Comparison of ENCODE assay signal across 22 cellular contexts in genomic region chr9:98260635-98261034, GRCh38. TPM values are rescaled to one million over a fixed set of nuclear protein-coding genes. Genes with fewer than 3 reads are reported as not detected.
A peak's percentile ranks its signal among the peaks of the same experiment; 100 is the strongest.
DNase-seq lines count a peak whose midpoint lies in the region; ATAC-seq, FAIRE-seq and TF ChIP-seq lines count a peak whose summit lies in the region.
"Had no signal": no experiment of that assay in that cellular context is flagged by ENCODE, and none has a peak within 500 bp of the region (broad histone marks: within the 10 kb centered on the region; RNA-seq: fewer than 3 reads in every experiment).

No MANE protein-coding gene starts in this region.

- TF ChIP-seq CTCF in HepG2 (CRISPR knock-in tag; IDR thresholded peaks at IDR 0.05) (no peak), right lobe of liver (IDR thresholded peaks at IDR 0.05) (no peak), endodermal cell (conservative IDR thresholded peaks at IDR 0.05) (no peak)

- no peak overlapping the region for H3K27ac Mint-ChIP-seq in endodermal cell
- H3K27ac Mint-ChIP-seq: CD4-positive, CD25-positive, alpha-beta regulatory T cell; CD8-positive, alpha-beta memory T cell; HFFc6 had no signal

- no peak overlapping the region for H3K27ac ChIP-seq in HepG2 (ENCODE audit: extremely low read length, insufficient read depth, low read length)
- H3K27ac ChIP-seq in right lobe of liver: no peak overlapping the region
- H3K27ac ChIP-seq in endodermal cell (ENCODE audit: low read depth, low read length): no peak overlapping the region

- TF ChIP-seq POLR2A in HepG2 (IDR thresholded peaks at IDR 0.05; ENCODE audit: insufficient read depth in 1 of 2, low read depth in 2 of 2, low read length in 2 of 2) (no peak), right lobe of liver (IDR thresholded peaks at IDR 0.05) (no peak)

- DNase-seq in HepG2 (ENCODE audit: low spot score) (no peak), right lobe of liver (no peak), NCI-H82 treated with DMSO at 0.1 percent for 48 hours (lab: John Stamatoyannopoulos, UW; ENCODE audit: unreplicated experiment) (peak; percentile 27), endodermal cell (peak; percentile 26), NCI-H446 treated with DMSO at 0.1 percent for 48 hours (lab: John Stamatoyannopoulos, UW) (no peak), hypothalamus (lab: John Stamatoyannopoulos, UW) (no peak)
- DNase-seq: ACHN; BE2C; C1 segment of cervical spinal cord; CD4-positive, CD25-positive, alpha-beta regulatory T cell; CD8-positive, alpha-beta memory T cell; COR-L47; DMS 273 treated with DMSO at 0.1 percent for 48 hours; DMS53; GOT3; H7; HFFc6 had no signal

- H4K20me1 ChIP-seq in HepG2 (ENCODE audit: insufficient read depth, low read length): no peaks in the 10 kb centered on the region

- H3K9me3 ChIP-seq in HepG2 (ENCODE audit: low read length) (no peaks in the 10 kb centered on the region), right lobe of liver (no peaks in the 10 kb centered on the region), endodermal cell (ENCODE audit: control insufficient read depth, low read length) (no peaks in the 10 kb centered on the region)
- H3K9me3 ChIP-seq: BE2C had no signal

- H3K4me1 Mint-ChIP-seq in endodermal cell: peaks cover 32% of the 10 kb centered on the region

- TF ChIP-seq RAD21 in HepG2 (CRISPR knock-in tag; IDR thresholded peaks at IDR 0.05): no peak

- no peaks in the 10 kb centered on the region for H3K9me3 Mint-ChIP-seq in endodermal cell
- H3K9me3 Mint-ChIP-seq: CD4-positive, CD25-positive, alpha-beta regulatory T cell; CD8-positive, alpha-beta memory T cell; HFFc6 had no signal

- WGBS in HepG2 (ENCODE audit: low lambda C conversion rate): 84% methylated on average over 1 of the region's 5 CpGs
- 83% methylated on average over 5 of the region's 5 CpGs for WGBS in right lobe of liver (ENCODE audit: insufficient coverage, low coverage, low lambda C conversion rate, missing lambda C conversion rate)
- 78 to 100% methylated on average over 3 to 4 of the region's 5 CpGs for WGBS in endodermal cell (ENCODE audit: insufficient coverage in 1 of 2, insufficient read length in 1 of 2), 2 experiments

- BruUV-seq in HepG2 (replicated peaks; lab: Mats Ljungman, UMichigan): no TSS peak

- CTCF ChIA-PET in HepG2 (lab: Yijun Ruan, JAX; ENCODE audit: low intra/inter-chr PET ratio, low total read pairs): no interaction called here

- intact Hi-C loops in HepG2 (cut with micrococcal nuclease; ENCODE audit: unreplicated experiment) (loop anchor here (5.0 kb wide), 2 partner anchors 68 to 338 kb away; partner anchors contain the start of genes CORO2A and TRMO), right lobe of liver (cut with DNase I) (no loop called here)

- H3K4me2 ChIP-seq in HepG2 (ENCODE audit: low read depth, low read length): peak overlapping the region; percentile 47

- no peak overlapping the region for H2AFZ ChIP-seq in HepG2 (ENCODE audit: low read length)

- H3K27me3 Mint-ChIP-seq in endodermal cell (ENCODE audit: insufficient read depth): no peaks in the 10 kb centered on the region
- H3K27me3 Mint-ChIP-seq: CD4-positive, CD25-positive, alpha-beta regulatory T cell had no signal

- H3K9ac ChIP-seq in HepG2 (ENCODE audit: insufficient read depth, low read depth, low read length) (no peak overlapping the region), endodermal cell (ENCODE audit: extremely low read depth, low read length, poor library complexity, severe bottlenecking) (no peak overlapping the region)

- TF ChIP-seq EP300 in HepG2 (IDR thresholded peaks at IDR 0.05; ENCODE audit: low read depth in 2 of 2, low read length in 2 of 2) (no peak), HepG2 (CRISPR knock-in tag; IDR thresholded peaks at IDR 0.05; ENCODE audit: borderline replicate concordance) (no peak)

- in situ Hi-C loops in HepG2 (cut with HindIII; ENCODE audit: extremely low pct_ligation_motif_present, low pct_unique_long_range_greater_than_20kb): loop anchor here (5.0 kb wide), 1 partner anchor 53 kb away; no protein-coding TSS in a partner anchor

- ATAC-seq in HepG2 (no peak), right lobe of liver (no peak), HG03521 (IDR thresholded peaks at IDR 0.05; ENCODE audit: unreplicated experiment) (no peak)
- ATAC-seq: HCT116 had no signal

- H3K27me3 ChIP-seq in HepG2 (ENCODE audit: control insufficient read depth in 1 of 2, insufficient read depth in 2 of 2, low read length in 2 of 2) (no peaks in the 10 kb centered on the region; a peak in 1 of 5 replicates), right lobe of liver (no peaks in the 10 kb centered on the region), endodermal cell (ENCODE audit: control insufficient read depth, insufficient read depth, low read length, poor library complexity, severe bottlenecking) (no peaks in the 10 kb centered on the region)
- H3K27me3 ChIP-seq: BE2C had no signal

- POLR2A ChIA-PET in HepG2 (lab: Yijun Ruan, JAX): no interaction called here

- no peak overlapping the region for H3K4me3 Mint-ChIP-seq in endodermal cell
- H3K4me3 Mint-ChIP-seq: CD4-positive, CD25-positive, alpha-beta regulatory T cell; CD8-positive, alpha-beta memory T cell; HFFc6 had no signal

- H3K79me2 ChIP-seq in HepG2 (ENCODE audit: insufficient read depth, low read length): no peaks in the 10 kb centered on the region

- H3K4me1 ChIP-seq in HepG2 (ENCODE audit: insufficient read depth, low read length) (peaks cover 24% of the 10 kb centered on the region), right lobe of liver (peaks cover 0 to 6% (median 2%) of the 10 kb centered on the region in 4 donors), endodermal cell (ENCODE audit: control insufficient read depth, insufficient read depth, low read length) (peaks cover 6% of the 10 kb centered on the region)
- H3K4me1 ChIP-seq: BE2C had no signal

- no peak for FAIRE-seq in HepG2 (lab: Jason Lieb, UNC)
- FAIRE-seq: A204.1, G401.6, GM12891 had no signal

- no peaks in the 10 kb centered on the region for H3K36me3 ChIP-seq in HepG2 (replicated peaks in 1 of 2; ENCODE audit: control insufficient read depth in 1 of 2, insufficient read depth in 2 of 2, low read length in 2 of 2)
- H3K36me3 ChIP-seq in right lobe of liver: no peaks in the 10 kb centered on the region
- H3K36me3 ChIP-seq in endodermal cell (ENCODE audit: control insufficient read depth, insufficient read depth, low read length): no peaks in the 10 kb centered on the region
- H3K36me3 ChIP-seq: BE2C had no signal

- H3K4me3 ChIP-seq in HepG2 (replicated peaks in 1 of 3; ENCODE audit: insufficient read depth in 1 of 3, low read depth in 2 of 3, low read length in 3 of 3): no peak overlapping the region
- no peak overlapping the region for H3K4me3 ChIP-seq in right lobe of liver
- H3K4me3 ChIP-seq in endodermal cell (ENCODE audit: low read length): no peak overlapping the region

- peaks cover 3% of the 10 kb centered on the region for H3K36me3 Mint-ChIP-seq in endodermal cell (ENCODE audit: low read depth)
- H3K36me3 Mint-ChIP-seq: CD4-positive, CD25-positive, alpha-beta regulatory T cell had no signal

TF ChIP-seq in HepG2, 621 proteins besides CTCF, POLR2A, EP300 and RAD21 (continues in another document):
- no peak for TF ChIP-seq GABPA (IDR thresholded peaks at IDR 0.05; ENCODE audit: low read depth, low read length)
- TF ChIP-seq GABPA (CRISPR knock-in tag; IDR thresholded peaks at IDR 0.05; ENCODE audit: low read depth): no peak
- TF ChIP-seq U2AF1 (optimal IDR thresholded peaks at IDR 0.05; ENCODE audit: low read depth, low read length): no peak
- no peak for TF ChIP-seq ELF3 (CRISPR knock-in tag; IDR thresholded peaks at IDR 0.05)
- no peak for TF ChIP-seq NCOA5 (CRISPR knock-in tag; IDR thresholded peaks at IDR 0.05)
- TF ChIP-seq YY1 (IDR thresholded peaks at IDR 0.05; ENCODE audit: insufficient read depth, insufficient replicate concordance, low read depth, low read length): peak; percentile 50

RNA-seq across cellular contexts. Expression of gene TBC1D2, which starts 5.2 kb away (rescaled TPM):
- 2.2 and 2.8 TPM in 2 replicates for total RNA-seq in HepG2 (2016; rRNA removed; fragmentation: Illumina TruSeq; extraction: Trizol)
- total RNA-seq in HepG2 (2016; cell fraction: cytosol; rRNA removed; fragmentation: Illumina TruSeq; extraction: Trizol; ENCODE audit: low read depth): 0.51 and 0.62 TPM in 2 replicates
- 2.1 and 2.6 TPM in 2 replicates for total RNA-seq in HepG2 (2016; cell fraction: insoluble cytoplasmic fraction; rRNA removed; fragmentation: Illumina TruSeq; extraction: Trizol)
- total RNA-seq in HepG2 (2016; cell fraction: membrane; rRNA removed; fragmentation: Illumina TruSeq; extraction: Trizol): 1.1 and 1.2 TPM in 2 replicates
- total RNA-seq in HepG2 (2016; cell fraction: nucleus; rRNA removed; fragmentation: Illumina TruSeq; extraction: Trizol): 2.2 and 2.8 TPM in 2 replicates
- polyA plus RNA-seq in HepG2 (2011; rRNA removed): 2.0 and 2.8 TPM in 2 replicates
- 1.5 and 2.0 TPM in 2 replicates for polyA plus RNA-seq in HepG2 (2011; cell fraction: cytosol; rRNA removed)
- polyA plus RNA-seq in HepG2 (2011; cell fraction: nucleus; rRNA removed): 5.2 and 5.6 TPM in 2 replicates
- 1.9 and 2.1 TPM in 2 replicates for polyA plus RNA-seq in HepG2 (2012)
- 0.31 and 0.54 TPM in 2 replicates for polyA plus RNA-seq in HepG2 (2016; cell fraction: cytosol; fragmentation: Illumina TruSeq; extraction: Trizol; ENCODE audit: low read depth)
- polyA plus RNA-seq in HepG2 (2016; cell fraction: insoluble cytoplasmic fraction; fragmentation: Illumina TruSeq; extraction: Trizol; ENCODE audit: low read depth): 2.9 and 3.0 TPM in 2 replicates
- 0.96 and 1.1 TPM in 2 replicates for polyA plus RNA-seq in HepG2 (2016; cell fraction: membrane; fragmentation: Illumina TruSeq; extraction: Trizol; ENCODE audit: low read depth)
- polyA plus RNA-seq in HepG2 (2016; cell fraction: nucleus; fragmentation: Illumina TruSeq; extraction: Trizol; ENCODE audit: insufficient read depth, low read depth): 3.1 and 3.8 TPM in 2 replicates
- 6.2 and 19.2 TPM in 2 replicates for polyA minus RNA-seq in HepG2 (2011; rRNA and poly(A)+ RNA removed; ENCODE audit: low replicate concordance)
- 1.1 TPM in 2 replicates for polyA minus RNA-seq in HepG2 (2011; cell fraction: cytosol; rRNA and poly(A)+ RNA removed)
- polyA minus RNA-seq in HepG2 (2011; cell fraction: nucleus; rRNA and poly(A)+ RNA removed): 3.1 and 4.0 TPM in 2 replicates
- total RNA-seq in right lobe of liver: 10 to 100 TPM in 2 of 6 experiments, 1 to 10 TPM in 4; 5.1 to 17.5 (median 9.7) TPM
- total RNA-seq in endodermal cell: 10 to 100 TPM in 1 of 2 donors, 1 to 10 TPM in 1; 8.1 to 10.4 TPM
- 2.2 TPM for polyA plus RNA-seq in endodermal cell (2013, experiment 1 of 2)
- 2.4 TPM for polyA plus RNA-seq in endodermal cell (2013, experiment 2 of 2)

Comparison
In these comparisons a context has a peak if more than half of its experiments do, and no peak if none do; other contexts are left out.
1. DNase-seq: peak in NCI-H82 treated with DMSO at 0.1 percent for 48 hours (single experiment) and endodermal cell (single experiment); none in HepG2 (single experiment), right lobe of liver (0 of 3), NCI-H446 treated with DMSO at 0.1 percent for 48 hours (single experiment) and hypothalamus (0 of 51).